Comparison of ENCODE assay signal across 9 cellular contexts in the genomic region with DNA sequence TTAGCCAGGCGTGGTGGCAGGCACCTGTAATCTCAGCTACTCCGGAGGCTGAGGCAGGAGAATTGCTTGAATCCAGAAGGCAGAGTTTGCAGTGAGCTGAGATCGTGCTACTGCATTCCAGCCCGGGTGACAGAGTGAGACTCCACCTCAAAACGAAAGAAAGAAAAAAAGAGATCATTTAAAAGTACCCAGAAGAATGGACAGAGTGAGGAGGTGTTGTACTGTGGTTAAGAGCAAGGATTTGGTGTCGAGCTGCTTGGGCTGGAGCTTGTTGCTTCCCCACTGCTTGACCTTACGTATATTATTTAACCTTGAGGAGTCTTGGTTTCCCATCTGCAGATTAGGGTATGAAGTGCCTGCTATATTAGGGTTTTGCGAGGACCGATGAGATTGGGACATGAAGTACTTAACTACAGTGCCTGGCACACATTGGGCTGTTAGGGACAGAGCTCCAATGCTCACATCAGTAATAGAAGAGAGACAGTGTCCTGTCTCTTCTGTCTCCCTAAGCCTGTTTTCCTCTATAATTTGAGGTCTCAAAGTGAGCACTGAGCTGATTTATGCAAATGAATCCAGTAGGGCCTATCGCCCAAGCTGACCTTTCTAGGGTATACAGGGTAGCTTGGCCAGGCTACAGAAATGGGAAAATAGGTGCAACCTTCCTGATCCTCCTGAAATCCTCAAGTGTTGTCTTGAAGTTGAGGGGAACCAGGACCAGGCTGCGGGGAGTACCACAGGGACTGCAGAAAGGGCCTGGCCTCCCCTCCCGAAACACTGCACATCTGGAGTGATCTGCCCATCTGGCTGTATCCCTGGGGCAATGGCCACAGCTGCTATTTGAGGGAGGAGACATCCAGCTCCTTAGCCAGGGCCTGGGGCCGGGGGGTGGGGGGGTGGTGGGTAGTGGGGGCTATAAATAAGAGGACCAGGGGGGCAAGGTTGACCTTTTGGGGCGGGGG. TPM values are rescaled to one million over a fixed set of nuclear protein-coding genes. Genes with fewer than 3 reads are reported as not detected.
DNase-seq lines count a peak whose midpoint lies in the region; ATAC-seq and TF ChIP-seq lines count a peak whose summit lies in the region.
"Had no signal": no experiment of that assay in that cellular context is flagged by ENCODE, and none has a peak within 500 bp of the region (broad histone marks: within the 10 kb centered on the region; RNA-seq: fewer than 3 reads in every experiment).

No MANE protein-coding gene starts in this region.

- peak overlapping the region; percentile 28 for H3K4ac ChIP-seq in trophoblast cell (ENCODE audit: low read depth, low read length)

- peak overlapping the region in 6 of 11 experiments; percentile 1 to 72 (median 50); a peak in 6 of 22 replicates for H3K27ac ChIP-seq in BLaER1 treated with 17β-estradiol and CSF1 and Interleukin-3, amounts not matched to agents 10 nM and 100 nM
- peak overlapping the region in 1 of 2 experiments; percentile 81; a peak in 2 of 4 replicates for H3K27ac ChIP-seq in SK-N-SH (ENCODE audit: low read depth in 2 of 2, low read length in 1 of 2)
- peak overlapping the region; percentile 82 to 99 (median 90) for H3K27ac ChIP-seq in esophagus squamous epithelium
- peak overlapping the region; percentile 73 for H3K27ac ChIP-seq in trophoblast cell (ENCODE audit: low read depth, low read length)

- H2BK5ac ChIP-seq in trophoblast cell (ENCODE audit: low read depth, low read length, poor library complexity): peak overlapping the region; percentile 70

- DNase-seq in SK-N-SH (peak; percentile 79), esophagus squamous epithelium (lab: John Stamatoyannopoulos, UW) (no peak), trophoblast cell (no peak), left lobe of liver (ENCODE audit: low spot score) (no peak), GM19240 (ENCODE audit: insufficient read length, low spot score) (no peak)
- DNase-seq: NCI-H146 had no signal

- no peak for TF ChIP-seq EP300 in SK-N-SH (IDR thresholded peaks at IDR 0.05; ENCODE audit: borderline replicate concordance in 1 of 2, low read depth in 1 of 2, low read length in 1 of 2)

- H3K9me2 ChIP-seq in SK-N-SH: no peaks in the 10 kb centered on the region

- H3K79me2 ChIP-seq in SK-N-SH (ENCODE audit: insufficient read depth): no peaks in the 10 kb centered on the region
- no peaks in the 10 kb centered on the region for H3K79me2 ChIP-seq in trophoblast cell (ENCODE audit: control insufficient read depth, insufficient read depth, low read length, poor library complexity)

- H4K8ac ChIP-seq in trophoblast cell (ENCODE audit: low read depth, low read length): peak overlapping the region; percentile 88

- peak overlapping the region; percentile 87 for H3K18ac ChIP-seq in trophoblast cell (ENCODE audit: low read length)

- peak overlapping the region; percentile 70 to 93 (median 80); a peak in 21 of 22 replicates for H3K4me2 ChIP-seq in BLaER1 treated with 17β-estradiol and CSF1 and Interleukin-3, amounts not matched to agents 10 nM and 100 nM
- H3K4me2 ChIP-seq in SK-N-SH (no peak overlapping the region), trophoblast cell (ENCODE audit: low read length) (no peak overlapping the region)

- no peak overlapping the region for H3K4me3 ChIP-seq in BLaER1 treated with 17β-estradiol and CSF1 and Interleukin-3, amounts not matched to agents 10 nM and 100 nM
- no peak overlapping the region for H3K4me3 ChIP-seq in SK-N-SH (ENCODE audit: low read depth in 2 of 2, low read length in 1 of 2)
- H3K4me3 ChIP-seq in esophagus squamous epithelium: peak overlapping the region in 1 of 4 donors; percentile 46
- H3K4me3 ChIP-seq in trophoblast cell (ENCODE audit: low read depth, low read length): no peak overlapping the region

- H3K9me3 ChIP-seq in BLaER1 treated with 17β-estradiol and CSF1 and Interleukin-3, amounts not matched to agents 10 nM and 100 nM (replicated peaks in 1 of 11): no peaks in the 10 kb centered on the region
- no peaks in the 10 kb centered on the region for H3K9me3 ChIP-seq in SK-N-SH
- no peaks in the 10 kb centered on the region for H3K9me3 ChIP-seq in esophagus squamous epithelium
- H3K9me3 ChIP-seq in trophoblast cell (ENCODE audit: insufficient read depth, low read depth, low read length): no peaks in the 10 kb centered on the region

- peak overlapping the region; percentile 99 for H2AK5ac ChIP-seq in trophoblast cell (ENCODE audit: low read length)

- peaks cover 46 to 99% (median 70%) of the 10 kb centered on the region in 10 experiments for H3K4me1 ChIP-seq in BLaER1 treated with 17β-estradiol and CSF1 and Interleukin-3, amounts not matched to agents 10 nM and 100 nM
- H3K4me1 ChIP-seq in SK-N-SH (ENCODE audit: control insufficient read depth in 1 of 2, insufficient read depth in 2 of 2, low read depth in 1 of 2, low read length in 1 of 2): peaks cover 14% of the 10 kb centered on the region in 2 experiments; a peak in 2 of 4 replicates
- peaks cover 45 to 77% (median 60%) of the 10 kb centered on the region in 3 donors for H3K4me1 ChIP-seq in esophagus squamous epithelium
- peaks cover 19% of the 10 kb centered on the region in 2 experiments for H3K4me1 ChIP-seq in trophoblast cell (ENCODE audit: control insufficient read depth in 1 of 2, insufficient read depth in 2 of 2, low read length in 2 of 2)

- ATAC-seq in left lobe of liver (no peak), GM18502 (IDR thresholded peaks at IDR 0.05; ENCODE audit: poor library complexity, unreplicated experiment) (no peak), GM19463 (IDR thresholded peaks at IDR 0.05; ENCODE audit: unreplicated experiment) (no peak)

- no peak overlapping the region for H3K23ac ChIP-seq in trophoblast cell (ENCODE audit: low read length)

- H3K36me3 ChIP-seq in BLaER1 treated with 17β-estradiol and CSF1 and Interleukin-3, amounts not matched to agents 10 nM and 100 nM: no peaks in the 10 kb centered on the region
- H3K36me3 ChIP-seq in SK-N-SH (replicated peaks in 1 of 2; ENCODE audit: control insufficient read depth in 1 of 2, insufficient read depth in 2 of 2, low read length in 1 of 2) (no peaks in the 10 kb centered on the region), esophagus squamous epithelium (no peaks in the 10 kb centered on the region), trophoblast cell (ENCODE audit: control insufficient read depth in 1 of 2, insufficient read depth in 2 of 2, low read length in 2 of 2) (no peaks in the 10 kb centered on the region)

- H3K79me1 ChIP-seq in trophoblast cell (ENCODE audit: low read length): peaks cover 14% of the 10 kb centered on the region

- H3K9ac ChIP-seq in BLaER1 treated with 17β-estradiol and CSF1 and Interleukin-3, amounts not matched to agents 10 nM and 100 nM: no peak overlapping the region; a peak in 1 of 22 replicates
- H3K9ac ChIP-seq in SK-N-SH: no peak overlapping the region
- no peak overlapping the region for H3K9ac ChIP-seq in trophoblast cell (ENCODE audit: low read length)

- no peak overlapping the region for H4K12ac ChIP-seq in trophoblast cell (ENCODE audit: low read depth, low read length)

- TF ChIP-seq CTCF in SK-N-SH (IDR thresholded peaks at IDR 0.05): no peak
- no peak for TF ChIP-seq CTCF in esophagus squamous epithelium (IDR thresholded peaks at IDR 0.05)

- no peak overlapping the region for H2AFZ ChIP-seq in SK-N-SH (ENCODE audit: low read depth)
- H2AFZ ChIP-seq in trophoblast cell (ENCODE audit: insufficient read depth, low read length, poor library complexity): peak overlapping the region; percentile 83

- H2BK120ac ChIP-seq in trophoblast cell (ENCODE audit: insufficient read depth, low read length, poor library complexity): peak overlapping the region; percentile 52

- no peaks in the 10 kb centered on the region for H3K27me3 ChIP-seq in BLaER1 treated with 17β-estradiol and CSF1 and Interleukin-3, amounts not matched to agents 10 nM and 100 nM
- no peaks in the 10 kb centered on the region for H3K27me3 ChIP-seq in SK-N-SH (ENCODE audit: insufficient read depth)
- no peaks in the 10 kb centered on the region for H3K27me3 ChIP-seq in esophagus squamous epithelium
- H3K27me3 ChIP-seq in trophoblast cell (ENCODE audit: insufficient read depth, low read length): no peaks in the 10 kb centered on the region

- POLR2A ChIA-PET in SK-N-SH (lab: Yijun Ruan, JAX): interaction anchor here (0.9 to 1.3 kb wide), 3 partner anchors 8 to 92 kb away, joined by 3 to 5 read pairs (median 3); a partner anchor contains a TSS

- CTCF ChIA-PET in SK-N-SH (lab: Yijun Ruan, JAX): interaction anchor here (0.8 to 25.6 kb wide), 13 partner anchors 9 to 261 kb away, joined by 3 to 458 read pairs (median 4); a partner anchor contains a TSS

- WGBS in SK-N-SH (ENCODE audit: low lambda C conversion rate): 87% methylated on average over 11 of the region's 14 CpGs
- 41 to 62% methylated on average over 9 to 13 of the region's 14 CpGs for WGBS in esophagus squamous epithelium, 2 donors
- no CpG with 5 or more reads among the region's 14 CpGs for WGBS in trophoblast cell (ENCODE audit: extremely low coverage, insufficient coverage, insufficient read length)

- intact Hi-C loops in esophagus squamous epithelium (cut with DNase I): no loop called here

- H2BK12ac ChIP-seq in trophoblast cell (ENCODE audit: low read length): peak overlapping the region; percentile 90

- peak overlapping the region; percentile 91 for H4K91ac ChIP-seq in trophoblast cell (ENCODE audit: low read depth, low read length)

- no peak for TF ChIP-seq RAD21 in SK-N-SH (IDR thresholded peaks at IDR 0.05; ENCODE audit: low read length)

- TF ChIP-seq POLR2A in esophagus squamous epithelium (IDR thresholded peaks at IDR 0.05): no peak

- H3K14ac ChIP-seq in trophoblast cell (ENCODE audit: low read length): peak overlapping the region; percentile 94

- no peaks in the 10 kb centered on the region for H4K20me1 ChIP-seq in BLaER1 treated with 17β-estradiol and CSF1 and Interleukin-3, amounts not matched to agents 10 nM and 100 nM
- H4K20me1 ChIP-seq in SK-N-SH (ENCODE audit: insufficient read depth): no peaks in the 10 kb centered on the region

- H3F3A ChIP-seq in SK-N-SH (replicated peaks; ENCODE audit: insufficient read depth): no peaks in the 10 kb centered on the region

TF ChIP-seq in SK-N-SH, 30 proteins besides CTCF, POLR2A, EP300 and RAD21:
- TF ChIP-seq SMC3 (IDR thresholded peaks at IDR 0.05; ENCODE audit: low read depth, low read length) (no peak), RCOR1 (IDR thresholded peaks at IDR 0.05; ENCODE audit: low read length) (no peak), ELF1 (IDR thresholded peaks at IDR 0.05) (no peak)

RNA-seq across cellular contexts. Expression of a gene that starts 8.6 kb away (rescaled TPM):
- 32.7 and 51.0 TPM in 2 replicates for polyA plus RNA-seq in SK-N-SH (2012; rRNA removed)
- polyA plus RNA-seq in SK-N-SH (2012; cell fraction: cytosol; rRNA removed): 20.4 and 31.4 TPM in 2 replicates
- polyA plus RNA-seq in SK-N-SH (2012; cell fraction: nucleus; rRNA removed): 227 and 305 TPM in 2 replicates
- total RNA-seq in esophagus squamous epithelium (10 to 100 TPM; 19.8 to 37.2 (median 24.0) TPM), left lobe of liver (8.1 TPM)
- 47.8 and 51.3 TPM in 2 replicates for polyA plus RNA-seq in trophoblast cell (2013)

RNA-seq across cellular contexts. Expression of a gene that starts 55.2 kb away (rescaled TPM):
- polyA plus RNA-seq in SK-N-SH (2012; rRNA removed): 7.3 and 8.1 TPM in 2 replicates
- 4.7 and 6.8 TPM in 2 replicates for polyA plus RNA-seq in SK-N-SH (2012; cell fraction: cytosol; rRNA removed)
- 13.1 and 16.1 TPM in 2 replicates for polyA plus RNA-seq in SK-N-SH (2012; cell fraction: nucleus; rRNA removed)
- total RNA-seq in esophagus squamous epithelium (10 to 100 TPM; 18.9 to 35.4 (median 25.4) TPM), left lobe of liver (14.1 TPM)
- 4.7 and 4.8 TPM in 2 replicates for polyA plus RNA-seq in trophoblast cell (2013)

Comparison
In these comparisons a context has a peak if more than half of its experiments do, and no peak if none do; other contexts are left out.
1. H3K4me2 ChIP-seq: peak in BLaER1 treated with 17β-estradiol and CSF1 and Interleukin-3, amounts not matched to agents 10 nM and 100 nM (11 of 11); none in SK-N-SH (single experiment) and trophoblast cell (single experiment).